Comparison of ENCODE assay signal across 9 cellular contexts in the genomic region with DNA sequence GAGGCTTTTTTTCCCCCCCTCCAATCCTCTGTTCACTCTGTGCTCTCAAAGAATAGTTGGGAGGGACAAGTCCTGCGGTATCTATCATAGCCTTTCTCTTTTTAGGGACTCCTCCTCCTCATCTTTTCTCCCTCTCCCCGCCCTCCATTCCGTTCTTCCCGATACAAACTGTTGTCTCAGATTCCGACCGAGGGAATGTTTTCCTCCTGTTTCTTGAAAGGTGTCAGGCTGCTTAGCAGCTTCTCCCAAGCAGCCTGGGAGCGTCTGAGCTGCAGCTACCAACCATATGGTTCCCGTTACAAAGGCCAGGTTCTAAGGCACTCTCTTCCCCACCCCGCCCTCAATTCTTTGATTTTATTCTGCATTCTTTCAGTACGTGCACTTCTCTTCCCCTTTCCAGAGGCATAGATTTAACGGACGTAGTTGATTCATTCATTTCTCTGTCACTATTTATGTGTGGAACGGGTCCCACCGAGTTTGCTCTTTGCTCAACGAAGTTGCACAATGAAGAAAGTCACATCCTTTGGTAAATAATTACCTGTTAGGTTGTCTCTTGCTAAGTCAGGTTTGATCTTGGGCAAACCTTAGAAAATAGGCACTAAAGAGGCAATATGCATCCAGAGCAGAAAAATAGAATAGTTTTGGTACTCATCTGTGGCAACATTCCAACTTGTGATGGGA. TPM values are rescaled to one million over a fixed set of nuclear protein-coding genes. Genes with fewer than 3 reads are reported as not detected.
DNase-seq lines count a peak whose midpoint lies in the region; ATAC-seq, FAIRE-seq and TF ChIP-seq lines count a peak whose summit lies in the region.
"Had no signal": no experiment of that assay in that cellular context is flagged by ENCODE, and none has a peak within 500 bp of the region (broad histone marks: within the 10 kb centered on the region; RNA-seq: fewer than 3 reads in every experiment).

No MANE protein-coding gene starts in this region.

- H3K36me3 ChIP-seq in endothelial cell of umbilical vein (ENCODE audit: control insufficient read depth in 2 of 2, extremely low read depth in 1 of 2, insufficient read depth in 2 of 2, low read length in 2 of 2): no peaks in the 10 kb centered on the region
- H3K36me3 ChIP-seq in mucosa of stomach (ENCODE audit: control insufficient read depth, insufficient read depth, low read length): no peaks in the 10 kb centered on the region

- no peaks in the 10 kb centered on the region for H3K27me3 ChIP-seq in endothelial cell of umbilical vein (ENCODE audit: control insufficient read depth in 2 of 2, insufficient read depth in 2 of 2, low read length in 2 of 2)
- H3K27me3 ChIP-seq in mucosa of stomach (ENCODE audit: control insufficient read depth, insufficient read depth, low read length): peaks cover 33% of the 10 kb centered on the region

- peak; percentile 66 for FAIRE-seq in endothelial cell of umbilical vein (lab: Jason Lieb, UNC)

- POLR2A ChIA-PET in endothelial cell of umbilical vein (lab: Charles Lee): interaction anchor here (1.4 kb wide), 1 partner anchor 8 kb away, joined by 3 read pairs; no protein-coding TSS in a partner anchor

- H3K9me1 ChIP-seq in endothelial cell of umbilical vein (replicated peaks; ENCODE audit: control insufficient read depth, extremely low read depth, insufficient read depth, low read length): no peaks in the 10 kb centered on the region

- H3K79me2 ChIP-seq in endothelial cell of umbilical vein (ENCODE audit: control insufficient read depth, insufficient read depth, low read length): peaks cover 30% of the 10 kb centered on the region

- intact Hi-C loops in endothelial cell of umbilical vein (cut with micrococcal nuclease): loop anchor here (2.0 to 10.0 kb wide), 6 partner anchors 194 to 1586 kb away; no protein-coding TSS in a partner anchor

- peak overlapping the region; percentile 71 to 99 (median 89) for H3K4me3 ChIP-seq in endothelial cell of umbilical vein (replicated peaks in 1 of 3; ENCODE audit: insufficient read depth in 1 of 3, low read depth in 1 of 3, low read length in 3 of 3)
- H3K4me3 ChIP-seq in mucosa of stomach (ENCODE audit: low read length): no peak overlapping the region

- BruUV-seq in endothelial cell of umbilical vein (replicated peaks; lab: Mats Ljungman, UMichigan): TSS peak; percentile 10

- H3K4me2 ChIP-seq in endothelial cell of umbilical vein (ENCODE audit: insufficient read depth, low read length): peak overlapping the region; percentile 92

- H3K9ac ChIP-seq in endothelial cell of umbilical vein (replicated peaks; ENCODE audit: extremely low read depth, insufficient read depth, low read length): peak overlapping the region; percentile 80
- H3K9ac ChIP-seq in mucosa of stomach (ENCODE audit: low read length): peak overlapping the region; percentile 60

- ATAC-seq in GM19463 (IDR thresholded peaks at IDR 0.05; ENCODE audit: unreplicated experiment): no peak
- ATAC-seq in HG03280 (IDR thresholded peaks at IDR 0.05; ENCODE audit: unreplicated experiment): no peak

- H3K9me3 ChIP-seq in endothelial cell of umbilical vein (replicated peaks; ENCODE audit: control insufficient read depth, insufficient read depth, low read length): no peaks in the 10 kb centered on the region
- H3K9me3 ChIP-seq in mucosa of stomach (ENCODE audit: control insufficient read depth, low read length): no peaks in the 10 kb centered on the region

- no peak for TF ChIP-seq CTCF in endothelial cell of umbilical vein (IDR thresholded peaks at IDR 0.05; ENCODE audit: extremely low read depth in 1 of 2, insufficient read depth in 1 of 2, low read depth in 1 of 2, low read length in 2 of 2)

- H2AFZ ChIP-seq in endothelial cell of umbilical vein (ENCODE audit: low read depth, low read length): peak overlapping the region; percentile 88

- no peak for TF ChIP-seq POLR2A in endothelial cell of umbilical vein (IDR thresholded peaks at IDR 0.05; ENCODE audit: low read depth, low read length)

- peak; percentile 9 for DNase-seq in AG08395 (ENCODE audit: low spot score)
- peak; percentile 29 for DNase-seq in NCI-H2171 (lab: John Stamatoyannopoulos, UW)
- DNase-seq in endothelial cell of umbilical vein (ENCODE audit: low read depth, low spot score): peak; percentile 54
- DNase-seq in stimulated activated naive CD4-positive, alpha-beta T cell treated with Interleukin-2 at 50 U/mL for 16 hours (lab: John Stamatoyannopoulos, UW): no peak
- no peak for DNase-seq in NCI-H1436 (lab: John Stamatoyannopoulos, UW)
- DNase-seq: cortex of kidney had no signal

- H4K20me1 ChIP-seq in endothelial cell of umbilical vein (replicated peaks; ENCODE audit: control insufficient read depth, extremely low read depth, insufficient read depth, low read length): no peaks in the 10 kb centered on the region

- H3K27ac ChIP-seq in endothelial cell of umbilical vein (ENCODE audit: insufficient read depth, low read depth, low read length): no peak overlapping the region

- H3K4me1 ChIP-seq in endothelial cell of umbilical vein (ENCODE audit: control insufficient read depth, extremely low read depth, insufficient read depth, low read length) (peaks cover 19% of the 10 kb centered on the region), mucosa of stomach (ENCODE audit: control insufficient read depth, insufficient read depth, low read length) (peaks cover 7% of the 10 kb centered on the region)

- CTCF ChIA-PET in endothelial cell of umbilical vein (lab: Charles Lee): interaction anchor here (0.7 to 6.6 kb wide), 12 partner anchors 9 to 892 kb away, joined by 3 to 95 read pairs (median 6); no protein-coding TSS in a partner anchor

- dilution Hi-C loops in endothelial cell of umbilical vein (cut with MboI; ENCODE audit: extremely low pct_ligation_motif_present, low sequenced_read_pairs): no loop called here

TF ChIP-seq in endothelial cell of umbilical vein, 7 proteins besides CTCF, POLR2A, EP300 and RAD21:
- TF ChIP-seq MYC (IDR thresholded peaks at IDR 0.05; ENCODE audit: low read depth, low read length) (no peak), EZH2 (IDR thresholded peaks at IDR 0.05; ENCODE audit: borderline replicate concordance, low read depth, low read length, severe bottlenecking) (no peak), GATA2 (IDR thresholded peaks at IDR 0.05; ENCODE audit: insufficient read depth, insufficient read length, low read depth, low read length) (no peak), FOS (IDR thresholded peaks at IDR 0.05; ENCODE audit: borderline replicate concordance, insufficient read depth, low read length) (no peak), POLR2AphosphoS5 (IDR thresholded peaks at IDR 0.05; ENCODE audit: insufficient read depth, low read depth, low read length) (no peak)
- TF ChIP-seq, protein P1, sequence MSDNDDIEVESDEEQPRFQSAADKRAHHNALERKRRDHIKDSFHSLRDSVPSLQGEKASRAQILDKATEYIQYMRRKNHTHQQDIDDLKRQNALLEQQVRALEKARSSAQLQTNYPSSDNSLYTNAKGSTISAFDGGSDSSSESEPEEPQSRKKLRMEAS (IDR thresholded peaks at IDR 0.05; ENCODE audit: insufficient read depth, insufficient read length): no peak

RNA-seq across cellular contexts. Expression of a gene that starts 2.8 kb away (rescaled TPM):
- total RNA-seq in endothelial cell of umbilical vein: 40.0 and 46.1 TPM in 2 replicates
- 32.7 and 78.3 TPM in 2 replicates for polyA plus RNA-seq in endothelial cell of umbilical vein
- polyA plus RNA-seq in endothelial cell of umbilical vein (2011; cell fraction: cytosol; rRNA removed): 33.7 and 43.6 TPM in 2 replicates
- 60.6 and 92.9 TPM in 2 replicates for polyA plus RNA-seq in endothelial cell of umbilical vein (2011; cell fraction: nucleus; rRNA removed)
- 34.1 and 49.5 TPM in 2 replicates for polyA plus RNA-seq in endothelial cell of umbilical vein (2012)
- 221 and 231 TPM in 2 replicates for polyA minus RNA-seq in endothelial cell of umbilical vein
- polyA minus RNA-seq in endothelial cell of umbilical vein (2011; cell fraction: cytosol; rRNA and poly(A)+ RNA removed): not detected
- 92.9 and 145 TPM in 2 replicates for polyA minus RNA-seq in endothelial cell of umbilical vein (2011; cell fraction: nucleus; rRNA and poly(A)+ RNA removed)

Comparison
In these comparisons a context has a peak if more than half of its experiments do, and no peak if none do; other contexts are left out.
1. DNase-seq: peak in AG08395 (single experiment), NCI-H2171 (single experiment) and endothelial cell of umbilical vein (single experiment); none in stimulated activated naive CD4-positive, alpha-beta T cell treated with Interleukin-2 at 50 U/mL for 16 hours (single experiment) and NCI-H1436 (single experiment).